ENCODE assay signal across 1 cellular context in genomic region chr22:37803636-37804371, GRCh38.
A peak's percentile ranks its signal among the peaks of the same experiment; 100 is the strongest.
TF ChIP-seq lines count a peak whose summit lies in the region.

No MANE protein-coding gene starts in this region.

TF ChIP-seq in H1, 55 proteins besides CTCF, POLR2A, EP300 and RAD21:
- no peak for TF ChIP-seq TEAD4 (IDR thresholded peaks at IDR 0.05; ENCODE audit: low read depth, low read length)
- no peak for TF ChIP-seq KDM1A (IDR thresholded peaks at IDR 0.05; ENCODE audit: borderline replicate concordance, low read length)
- no peak for TF ChIP-seq ZNF274 (IDR thresholded peaks at IDR 0.05; ENCODE audit: borderline replicate concordance, extremely low read depth, low read length)
- no peak for TF ChIP-seq CBX5 (IDR thresholded peaks at IDR 0.05; ENCODE audit: low read depth, low read length)
- no peak for TF ChIP-seq SRF (IDR thresholded peaks at IDR 0.05; ENCODE audit: low read depth, low read length)
- no peak for TF ChIP-seq SP1 (IDR thresholded peaks at IDR 0.05; ENCODE audit: low read depth, low read length)
- TF ChIP-seq TAF1 (IDR thresholded peaks at IDR 0.05; ENCODE audit: low read depth, low read length), result peak; percentile 36; the same call in 1 of the 2 replicates
- 0 out of 2 replicates have a peak, but pooled peaks have one; percentile 4 for TF ChIP-seq USF2 (IDR thresholded peaks at IDR 0.05; ENCODE audit: low read length)
- no peak for TF ChIP-seq CREB1 (IDR thresholded peaks at IDR 0.05)
- TF ChIP-seq MAX (IDR thresholded peaks at IDR 0.05), result peak; percentile 62
- peak; percentile 50 for TF ChIP-seq ASH2L (IDR thresholded peaks at IDR 0.05; ENCODE audit: low read length)
- TF ChIP-seq TBP (IDR thresholded peaks at IDR 0.05; ENCODE audit: low read depth, low read length), result no peak
- TF ChIP-seq RNF2 (IDR thresholded peaks at IDR 0.05; ENCODE audit: borderline replicate concordance, low read depth, low read length, missing control alignments, poor library complexity, severe bottlenecking), result no peak
- TF ChIP-seq EZH2 (IDR thresholded peaks at IDR 0.05; ENCODE audit: low read depth, low read length, severe bottlenecking), result peak; percentile 39
- no peak for TF ChIP-seq JUN (IDR thresholded peaks at IDR 0.05; ENCODE audit: low read depth, low read length)
- no peak for TF ChIP-seq RFX5 (IDR thresholded peaks at IDR 0.05; ENCODE audit: borderline replicate concordance, low read depth, low read length)
- TF ChIP-seq SIX5 (IDR thresholded peaks at IDR 0.05; ENCODE audit: low read depth, low read length), result no peak
- no peak for TF ChIP-seq FOSL1 (IDR thresholded peaks at IDR 0.05; ENCODE audit: insufficient read depth, low read depth, low read length)
- peak; percentile 80 for TF ChIP-seq E2F6 (IDR thresholded peaks at IDR 0.05)
- no peak for TF ChIP-seq BRCA1 (IDR thresholded peaks at IDR 0.05; ENCODE audit: low read depth, low read length)
- no peak for TF ChIP-seq RXRA (IDR thresholded peaks at IDR 0.05; ENCODE audit: insufficient read depth, low read depth, low read length)
- TF ChIP-seq SUZ12 (IDR thresholded peaks at IDR 0.05; ENCODE audit: low read length), result peak; percentile 39; the same call in 1 of the 2 replicates
- no peak for TF ChIP-seq NRF1 (IDR thresholded peaks at IDR 0.05; ENCODE audit: low read depth, low read length)
- TF ChIP-seq CEBPB (IDR thresholded peaks at IDR 0.05; ENCODE audit: low read depth, low read length), result no peak
- no peak for TF ChIP-seq BACH1 (IDR thresholded peaks at IDR 0.05; ENCODE audit: low read length)
- TF ChIP-seq CTBP2 (IDR thresholded peaks at IDR 0.05; ENCODE audit: borderline replicate concordance, insufficient read depth, insufficient read length, low read length), result no peak
- no peak for TF ChIP-seq NANOG (IDR thresholded peaks at IDR 0.05; ENCODE audit: insufficient read depth, low read depth, low read length, poor library complexity, severe bottlenecking)
- no peak for TF ChIP-seq GTF2F1 (IDR thresholded peaks at IDR 0.05; ENCODE audit: borderline replicate concordance, low read depth, low read length)
- TF ChIP-seq MAFK (IDR thresholded peaks at IDR 0.05; ENCODE audit: low read depth, low read length), result no peak
- no peak for TF ChIP-seq RBBP5 (IDR thresholded peaks at IDR 0.05; ENCODE audit: borderline replicate concordance, low read depth, low read length)
- no peak for TF ChIP-seq CBX8 (IDR thresholded peaks at IDR 0.05; ENCODE audit: borderline replicate concordance, low read depth, low read length)
- no peak for TF ChIP-seq SAP30 (IDR thresholded peaks at IDR 0.05; ENCODE audit: insufficient read depth, insufficient replicate concordance, low read length)
- no peak; a peak in 1 of 4 replicates for TF ChIP-seq SIN3A (conservative IDR thresholded peaks at IDR 0.05 in 1 of 2, IDR thresholded peaks at IDR 0.05 in 1 of 2; ENCODE audit: low read depth in 1 of 2, low read length in 2 of 2)
- TF ChIP-seq YY1 (IDR thresholded peaks at IDR 0.05; ENCODE audit: low read depth, low read length), result peak; percentile 76
- no peak for TF ChIP-seq SP2 (IDR thresholded peaks at IDR 0.05; ENCODE audit: low read length)
- no peak for TF ChIP-seq KDM4A (IDR thresholded peaks at IDR 0.05; ENCODE audit: low read depth, low read length, severe bottlenecking)
- peak; percentile 31; the same call in 1 of the 2 replicates for TF ChIP-seq PHF8 (conservative IDR thresholded peaks at IDR 0.05; ENCODE audit: low read depth, low read length)
